In genomic region chr22:42396621-42397331, GRCh38 we compare ENCODE assay signal across 10 cellular contexts. TPM values are rescaled to one million over a fixed set of nuclear protein-coding genes. Genes with fewer than 3 reads are reported as not detected.
DNase-seq lines count a peak whose midpoint lies in the region; ATAC-seq, FAIRE-seq and TF ChIP-seq lines count a peak whose summit lies in the region.
"Had no signal": no experiment of that assay in that cellular context is flagged by ENCODE, and none has a peak within 500 bp of the region (broad histone marks: within the 10 kb centered on the region; RNA-seq: fewer than 3 reads in every experiment).

No MANE protein-coding gene starts in this region.

- no peaks in the 10 kb centered on the region for H3K4me1 ChIP-seq in Panc1 (ENCODE audit: control insufficient read depth, insufficient read depth, low read length)
- H3K4me1 ChIP-seq in heart left ventricle = peaks cover 0 to 12% (median 0%) of the 10 kb centered on the region in 12 donors
- no peaks in the 10 kb centered on the region for H3K4me1 ChIP-seq in testis

- H3K9me3 ChIP-seq in Panc1 (ENCODE audit: control insufficient read depth, insufficient read depth, low read depth, low read length) (no peaks in the 10 kb centered on the region), heart left ventricle (no peaks in the 10 kb centered on the region), testis (no peaks in the 10 kb centered on the region)

- 58 to 75% (median 70%) methylated on average over 20 to 24 of the region's 24 CpGs for WGBS in heart left ventricle, 4 donors
- WGBS in testis, 2 donors = 72 to 74% methylated on average over 24 of the region's 24 CpGs

- TF ChIP-seq POLR2A in heart left ventricle (IDR thresholded peaks at IDR 0.05) = no peak
- no peak for TF ChIP-seq POLR2A in testis (IDR thresholded peaks at IDR 0.05)

- no peak for TF ChIP-seq CTCF in Panc1 (IDR thresholded peaks at IDR 0.05)
- TF ChIP-seq CTCF in heart left ventricle (IDR thresholded peaks at IDR 0.05) = no peak
- no peak for TF ChIP-seq CTCF in testis (IDR thresholded peaks at IDR 0.05)

- H3K4me3 ChIP-seq in Panc1 (ENCODE audit: low read depth in 2 of 2, low read length in 2 of 2) (no peak overlapping the region), heart left ventricle (no peak overlapping the region), testis (no peak overlapping the region)

- DNase-seq in NCI-H345 (lab: John Stamatoyannopoulos, UW) = peak; percentile 18
- DNase-seq in NCI-H345 treated with DMSO at 0.1 percent for 48 hours (lab: John Stamatoyannopoulos, UW; ENCODE audit: unreplicated experiment) = no peak
- no peak for DNase-seq in Panc1 (ENCODE audit: low read depth, low spot score)
- peak in 3 of 5 donors; percentile 25 to 57 (median 36) for DNase-seq in heart left ventricle
- DNase-seq in testis = peak; percentile 29
- DNase-seq in HCEC 1CT = no peak
- DNase-seq in left lobe of liver (ENCODE audit: low spot score) = no peak
- no peak for DNase-seq in frontal cortex (ENCODE audit: low spot score in 2 of 2)
- DNase-seq: activated CD4-positive, alpha-beta T cell treated with anti-CD3 and anti-CD28 coated beads, Interleukin-2, amount 50 U/mL, for 4 hours; central memory CD4-positive, alpha-beta T cell had no signal

- no peaks in the 10 kb centered on the region for H3K27me3 ChIP-seq in Panc1 (ENCODE audit: control insufficient read depth, insufficient read depth, low read length)
- peaks cover 0 to 5% (median 0%) of the 10 kb centered on the region in 9 donors for H3K27me3 ChIP-seq in heart left ventricle
- H3K27me3 ChIP-seq in testis = no peaks in the 10 kb centered on the region

- intact Hi-C loops in Panc1 (cut with micrococcal nuclease; ENCODE audit: unreplicated experiment) = no loop called here
- intact Hi-C loops in heart left ventricle (cut with DNase I) = no loop called here
- intact Hi-C loops in testis (cut with DNase I; ENCODE audit: low total_unique reads) = no loop called here

- 0 out of 2 replicates have a peak, but pooled peaks have one; percentile 45 for ATAC-seq in Panc1
- peak; percentile 26 to 63 (median 40) for ATAC-seq in heart left ventricle
- ATAC-seq in left lobe of liver = no peak

- no peaks in the 10 kb centered on the region for H3K36me3 ChIP-seq in Panc1 (ENCODE audit: control insufficient read depth, insufficient read depth, low read length)
- no peaks in the 10 kb centered on the region for H3K36me3 ChIP-seq in heart left ventricle
- H3K36me3 ChIP-seq in testis (ENCODE audit: low read depth, missing control alignments) = no peaks in the 10 kb centered on the region

- no peak overlapping the region for H3K27ac ChIP-seq in Panc1 (ENCODE audit: low read length)
- H3K27ac ChIP-seq in heart left ventricle = peak overlapping the region in 6 of 12 donors; percentile 23 to 88 (median 56)
- no peak overlapping the region for H3K27ac ChIP-seq in testis

- in situ Hi-C loops in Panc1 (cut with HindIII; ENCODE audit: low pct_unique_long_range_greater_than_20kb, low sequenced_read_pairs) = no loop called here

- POLR2A ChIA-PET in Panc1 (lab: Charles Lee) = no interaction called here

- CTCF ChIA-PET in Panc1 (lab: Charles Lee) = no interaction called here

- no TSS peak for BruUV-seq in Panc1 (replicated peaks; lab: Mats Ljungman, UMichigan)

- no peak for FAIRE-seq in frontal cortex (lab: Jason Lieb, UNC)

RNA-seq across cellular contexts. Expression of gene NFAM1, which starts 35.4 kb away (rescaled TPM):
- total RNA-seq in Panc1 (2021; ENCODE audit: unreplicated experiment) (0.41 TPM), heart left ventricle (10 to 100 TPM in 1 of 9 donors, 1 to 10 TPM in 6, under 1 TPM in 2; 0.33 to 13.5 (median 1.3) TPM), testis (1 to 10 TPM in 1 of 2 donors, under 1 TPM in 1; 0.71 to 1.2 TPM), left lobe of liver (2.8 TPM), frontal cortex (0.82 TPM)
- polyA plus RNA-seq in Panc1 (2012; ENCODE audit: insufficient read length) = 0.47 TPM
- polyA plus RNA-seq in heart left ventricle (under 1 TPM; 0.42 to 0.69 TPM), testis (ENCODE audit: insufficient read depth, low read depth, low replicate concordance) (2.8 TPM)

Comparison
In these comparisons a context has a peak if more than half of its experiments do, and no peak if none do; other contexts are left out.
1. DNase-seq: peak in NCI-H345 (single experiment), heart left ventricle (3 of 5) and testis (single experiment); none in NCI-H345 treated with DMSO at 0.1 percent for 48 hours (single experiment), Panc1 (single experiment), HCEC 1CT (single experiment), left lobe of liver (single experiment) and frontal cortex (0 of 2).